Comparison of ENCODE assay signal across 1 cellular context in genomic region chr15:40906947-40907802, GRCh38.
TF ChIP-seq lines count a peak whose summit lies in the region.

No MANE protein-coding gene starts in this region.

TF ChIP-seq in HepG2, 621 proteins besides CTCF, POLR2A, EP300 and RAD21 (continues in another document):
- TF ChIP-seq ZBTB40 (IDR thresholded peaks at IDR 0.05), result no peak
- no peak for TF ChIP-seq ZBTB40 (CRISPR knock-in tag; IDR thresholded peaks at IDR 0.05)
- TF ChIP-seq HNF4A (CRISPR knock-in tag; IDR thresholded peaks at IDR 0.05), result 0 out of 2 replicates have a peak, but pooled peaks have one; percentile 16
- TF ChIP-seq ZNF512B (CRISPR knock-in tag; IDR thresholded peaks at IDR 0.05; ENCODE audit: borderline replicate concordance), result 0 out of 2 replicates have a peak, but pooled peaks have one; percentile 20
- TF ChIP-seq CEBPG (CRISPR knock-in tag; IDR thresholded peaks at IDR 0.05), result no peak
- no peak for TF ChIP-seq MAZ (IDR thresholded peaks at IDR 0.05; ENCODE audit: borderline replicate concordance, low read depth, low read length)
- TF ChIP-seq MAZ (CRISPR knock-in tag; IDR thresholded peaks at IDR 0.05; ENCODE audit: low read depth), result no peak
- no peak for TF ChIP-seq TEF (CRISPR knock-in tag; IDR thresholded peaks at IDR 0.05)
- TF ChIP-seq HNF1A (IDR thresholded peaks at IDR 0.05; ENCODE audit: low read depth), result no peak
- no peak for TF ChIP-seq HNF1A (CRISPR knock-in tag; IDR thresholded peaks at IDR 0.05; ENCODE audit: borderline replicate concordance)
- TF ChIP-seq FOXP4 (CRISPR knock-in tag; IDR thresholded peaks at IDR 0.05), result 0 out of 2 replicates have a peak, but pooled peaks have one; percentile 5
- TF ChIP-seq ZNF333 (CRISPR knock-in tag; IDR thresholded peaks at IDR 0.05; ENCODE audit: borderline replicate concordance), result no peak
- no peak for TF ChIP-seq ZNF547 (CRISPR knock-in tag; IDR thresholded peaks at IDR 0.05)
- TF ChIP-seq TCF7 (IDR thresholded peaks at IDR 0.05; ENCODE audit: low read depth), result 0 out of 2 replicates have a peak, but pooled peaks have one; percentile 12
- 0 out of 2 replicates have a peak, but pooled peaks have one; percentile 30 for TF ChIP-seq GABPB1 (CRISPR knock-in tag; IDR thresholded peaks at IDR 0.05)
- peak in 1 of 2 experiments; percentile 13; a peak in 3 of 4 replicates for TF ChIP-seq HMGXB4 (CRISPR knock-in tag; IDR thresholded peaks at IDR 0.05; ENCODE audit: borderline replicate concordance in 1 of 2, low read depth in 1 of 2)
- no peak for TF ChIP-seq ZC3H4 (CRISPR knock-in tag; IDR thresholded peaks at IDR 0.05; ENCODE audit: borderline replicate concordance)
- TF ChIP-seq HNF4G (IDR thresholded peaks at IDR 0.05; ENCODE audit: borderline replicate concordance, low read depth, low read length), result no peak
- 0 out of 2 replicates have a peak, but pooled peaks have one; percentile 5 for TF ChIP-seq HNF4G (CRISPR knock-in tag; IDR thresholded peaks at IDR 0.05; ENCODE audit: borderline replicate concordance, low read depth)
- TF ChIP-seq SP5 (CRISPR knock-in tag; IDR thresholded peaks at IDR 0.05; ENCODE audit: borderline replicate concordance, low read depth), result 0 out of 2 replicates have a peak, but pooled peaks have one; percentile 9
- no peak for TF ChIP-seq RAD51 (IDR thresholded peaks at IDR 0.05; ENCODE audit: borderline replicate concordance)
- TF ChIP-seq ZBTB7A (CRISPR knock-in tag; IDR thresholded peaks at IDR 0.05), result 0 out of 2 replicates have a peak, but pooled peaks have one; percentile 58
- TF ChIP-seq ZHX1 (CRISPR knock-in tag; IDR thresholded peaks at IDR 0.05; ENCODE audit: low read depth), result no peak
- no peak for TF ChIP-seq MATR3 (CRISPR knock-in tag; IDR thresholded peaks at IDR 0.05)
- 0 out of 2 replicates have a peak, but pooled peaks have one; percentile 45 for TF ChIP-seq SMAD1 (CRISPR knock-in tag; IDR thresholded peaks at IDR 0.05; ENCODE audit: borderline replicate concordance, low read depth)
- TF ChIP-seq GPBP1L1 (CRISPR knock-in tag; IDR thresholded peaks at IDR 0.05), result no peak
